ENCODE assay signal across 11 cellular contexts in the genomic region with DNA sequence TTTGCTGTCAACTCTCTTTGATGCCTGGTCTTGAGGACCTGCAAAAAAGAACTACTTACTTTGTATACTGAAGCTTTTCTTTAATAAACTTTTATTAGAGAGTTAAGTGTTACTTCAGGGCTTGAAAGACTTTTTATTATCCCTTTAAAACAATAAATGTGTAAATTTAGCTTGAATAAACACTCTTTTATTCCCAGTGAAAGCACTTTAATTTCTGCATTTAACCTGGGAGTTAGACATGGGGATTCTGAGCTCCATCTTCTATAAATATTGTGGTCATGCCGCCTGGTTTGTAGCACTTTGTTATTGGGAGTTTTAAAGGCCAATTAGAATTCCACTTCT. TPM values are rescaled to one million over a fixed set of nuclear protein-coding genes. Genes with fewer than 3 reads are reported as not detected.
DNase-seq lines count a peak whose midpoint lies in the region; TF ChIP-seq lines count a peak whose summit lies in the region.
"Had no signal": no experiment of that assay in that cellular context is flagged by ENCODE, and none has a peak within 500 bp of the region (broad histone marks: within the 10 kb centered on the region; RNA-seq: fewer than 3 reads in every experiment).

No MANE protein-coding gene starts in this region.

- H3K9ac ChIP-seq in MM.1S (ENCODE audit: low read length) (no peak overlapping the region), smooth muscle cell (ENCODE audit: low read depth) (no peak overlapping the region)

- H3K4me3 ChIP-seq in MM.1S (ENCODE audit: low read length) (no peak overlapping the region; the same call in 1 of the 2 replicates), smooth muscle cell (peak overlapping the region; percentile 64)

- no peak overlapping the region for H3K27ac Mint-ChIP-seq in activated naive CD4-positive, alpha-beta T cell treated with anti-CD3 and anti-CD28 coated beads for 36 hours
- peak overlapping the region; percentile 100 for H3K27ac Mint-ChIP-seq in glutamatergic neuron (ENCODE audit: unreplicated experiment)

- H3K9me3 ChIP-seq in MM.1S (replicated peaks; ENCODE audit: insufficient read depth, low read length) (no peaks in the 10 kb centered on the region), smooth muscle cell (replicated peaks; ENCODE audit: low read depth) (no peaks in the 10 kb centered on the region)
- H3K9me3 ChIP-seq: thoracic aorta had no signal

- H3K27me3 Mint-ChIP-seq in activated naive CD4-positive, alpha-beta T cell treated with anti-CD3 and anti-CD28 coated beads for 36 hours (ENCODE audit: low read depth) = peaks cover 59% of the 10 kb centered on the region
- H3K27me3 Mint-ChIP-seq in glutamatergic neuron (ENCODE audit: unreplicated experiment) = peaks cover 6% of the 10 kb centered on the region

- TF ChIP-seq CTCF in MM.1S (IDR thresholded peaks at IDR 0.05; ENCODE audit: low read length) (no peak), glutamatergic neuron (IDR thresholded peaks at IDR 0.05; ENCODE audit: partially characterized antibody, unreplicated experiment) (no peak), smooth muscle cell (IDR thresholded peaks at IDR 0.05; ENCODE audit: borderline replicate concordance, insufficient read depth, poor library complexity, severe bottlenecking) (no peak)

- DNase-seq in activated naive CD4-positive, alpha-beta T cell treated with anti-CD3 and anti-CD28 coated beads for 36 hours = no peak
- no peak for DNase-seq in activated naive CD4-positive, alpha-beta T cell treated with Interleukin-2 at 50 U/mL for 16 hours
- DNase-seq in MM.1S (no peak), glutamatergic neuron (no peak), smooth muscle cell (lab: John Stamatoyannopoulos, UW; ENCODE audit: unreplicated experiment) (no peak), middle frontal gyrus (ENCODE audit: extremely low spot score, low spot score) (no peak), COLO668 (lab: John Stamatoyannopoulos, UW; ENCODE audit: unreplicated experiment) (no peak), dedifferentiated amniotic fluid mesenchymal stem cell (ENCODE audit: extremely low spot score) (no peak)
- DNase-seq: activated T-cell treated with anti-CD3 and anti-CD28 coated beads, Interleukin-2, amount 50 U/mL, for 1 hour; IMR-90 had no signal

- H3K79me2 ChIP-seq in MM.1S (ENCODE audit: low read length) (no peaks in the 10 kb centered on the region), smooth muscle cell (ENCODE audit: low read depth) (peaks cover 10% of the 10 kb centered on the region)

- no peaks in the 10 kb centered on the region for H3K9me2 ChIP-seq in MM.1S (replicated peaks; ENCODE audit: insufficient read depth, low read length)

- H4K20me1 ChIP-seq in MM.1S (ENCODE audit: insufficient read depth, low read length) (no peaks in the 10 kb centered on the region), smooth muscle cell (ENCODE audit: low read depth) (no peaks in the 10 kb centered on the region)

- intact Hi-C loops in activated naive CD4-positive, alpha-beta T cell treated with anti-CD3 and anti-CD28 coated beads for 36 hours (cut with micrococcal nuclease) = no loop called here

- H3K4me2 ChIP-seq in MM.1S (ENCODE audit: low read depth, low read length) = peak overlapping the region; percentile 61; the same call in 1 of the 2 replicates
- peak overlapping the region; percentile 92 for H3K4me2 ChIP-seq in smooth muscle cell

- H3K36me3 Mint-ChIP-seq in activated naive CD4-positive, alpha-beta T cell treated with anti-CD3 and anti-CD28 coated beads for 36 hours (ENCODE audit: low read depth) = no peaks in the 10 kb centered on the region
- no peaks in the 10 kb centered on the region for H3K36me3 Mint-ChIP-seq in glutamatergic neuron (ENCODE audit: unreplicated experiment)

- CTCF ChIA-PET in activated naive CD4-positive, alpha-beta T cell treated with anti-CD3 and anti-CD28 coated beads for 36 hours (lab: Charles Lee) = interaction anchor here (0.5 to 3.2 kb wide), 3 partner anchors 47 to 99 kb away, joined by 3 to 17 read pairs (median 4); no protein-coding TSS in a partner anchor

- 6% methylated on average over 1 of the region's 1 CpG for WGBS in smooth muscle cell (ENCODE audit: low lambda C conversion rate)

- H3K4me1 Mint-ChIP-seq in activated naive CD4-positive, alpha-beta T cell treated with anti-CD3 and anti-CD28 coated beads for 36 hours (ENCODE audit: low read depth) = peaks cover 7% of the 10 kb centered on the region
- peaks cover 11% of the 10 kb centered on the region for H3K4me1 Mint-ChIP-seq in glutamatergic neuron (ENCODE audit: low read depth, unreplicated experiment)

- peaks cover 14% of the 10 kb centered on the region for H3K4me1 ChIP-seq in MM.1S (ENCODE audit: low read length)
- H3K4me1 ChIP-seq in smooth muscle cell (ENCODE audit: low read depth) = peaks cover 22% of the 10 kb centered on the region

- H3K9me3 Mint-ChIP-seq in activated naive CD4-positive, alpha-beta T cell treated with anti-CD3 and anti-CD28 coated beads for 36 hours = no peaks in the 10 kb centered on the region
- H3K9me3 Mint-ChIP-seq in glutamatergic neuron (ENCODE audit: unreplicated experiment) = peaks cover 13% of the 10 kb centered on the region

- H3K36me3 ChIP-seq in MM.1S (replicated peaks; ENCODE audit: insufficient read depth, low read length) = no peaks in the 10 kb centered on the region
- no peaks in the 10 kb centered on the region for H3K36me3 ChIP-seq in smooth muscle cell (ENCODE audit: low read depth)
- H3K36me3 ChIP-seq: thoracic aorta had no signal

- peak overlapping the region; percentile 65 for H3K4me3 Mint-ChIP-seq in activated naive CD4-positive, alpha-beta T cell treated with anti-CD3 and anti-CD28 coated beads for 36 hours
- H3K4me3 Mint-ChIP-seq in glutamatergic neuron (ENCODE audit: unreplicated experiment) = peak overlapping the region; percentile 100

- H3K27me3 ChIP-seq in MM.1S (replicated peaks; ENCODE audit: insufficient read depth, low read length) (0 out of 2 replicates have a peak, but pooled peaks cover 4% of the 10 kb centered on the region), smooth muscle cell (ENCODE audit: low read depth) (no peaks in the 10 kb centered on the region)

- H3F3A ChIP-seq in MM.1S (ENCODE audit: insufficient read depth, low read length) (no peaks in the 10 kb centered on the region), smooth muscle cell (ENCODE audit: low read depth) (peaks cover 11% of the 10 kb centered on the region)

- no peak overlapping the region for H2AFZ ChIP-seq in MM.1S (ENCODE audit: low read length)
- H2AFZ ChIP-seq in smooth muscle cell (ENCODE audit: low read depth) = no peak overlapping the region

- H3K27ac ChIP-seq in MM.1S (ENCODE audit: low read length) (no peak overlapping the region), smooth muscle cell (ENCODE audit: low read depth) (no peak overlapping the region)

RNA-seq across cellular contexts. Expression of gene E2F6, which starts 17.8 kb away (rescaled TPM):
- 1 to 10 TPM; 8.7 to 9.4 TPM for total RNA-seq in activated naive CD4-positive, alpha-beta T cell treated with anti-CD3 and anti-CD28 coated beads for 36 hours
- total RNA-seq in glutamatergic neuron (ENCODE audit: unreplicated experiment) = 22.1 TPM
- total RNA-seq in smooth muscle cell = 18.0 and 18.3 TPM in 2 replicates
- 17.5 and 23.0 TPM in 2 replicates for polyA plus RNA-seq in smooth muscle cell

RNA-seq across cellular contexts. Expression of gene GREB1, which starts 50.1 kb away (rescaled TPM):
- total RNA-seq in activated naive CD4-positive, alpha-beta T cell treated with anti-CD3 and anti-CD28 coated beads for 36 hours = under 1 TPM; 0.38 to 0.42 TPM
- total RNA-seq in glutamatergic neuron (ENCODE audit: unreplicated experiment) (134 TPM), smooth muscle cell (1.7 and 3.9 TPM in 2 replicates)
- 4.3 and 7.3 TPM in 2 replicates for polyA plus RNA-seq in smooth muscle cell
- total RNA-seq: IMR-90 had no signal

Comparison
In these comparisons a context has a peak if more than half of its experiments do, and no peak if none do; other contexts are left out.
1. RNA of gene GREB1, which starts 50.1 kb away (total RNA-seq): 134 TPM in glutamatergic neuron (single experiment); 1.7 to 3.9 TPM in smooth muscle cell and 0.38 to 0.42 TPM in activated naive CD4-positive, alpha-beta T cell treated with anti-CD3 and anti-CD28 coated beads for 36 hours; every median in the first group is over 10 times any median in the second.